ENCODE assay signal across 7 cellular contexts in genomic region chr14:92513204-92513965, GRCh38. TPM values are rescaled to one million over a fixed set of nuclear protein-coding genes. Genes with fewer than 3 reads are reported as not detected.
DNase-seq lines count a peak whose midpoint lies in the region; ATAC-seq, FAIRE-seq and TF ChIP-seq lines count a peak whose summit lies in the region.

Gene RIN3 (plus strand): TSS chr14:92513781. CDS start chr14:92513933, 152 bp downstream.

- peak within 1 kb of the TSS; percentile 93 for H3K9ac ChIP-seq in adipocyte (ENCODE audit: low read length)

- H3K4me3 ChIP-seq in adipocyte (ENCODE audit: low read length) (peak within 1 kb of the TSS; percentile 87), psoas muscle (peak within 1 kb of the TSS; percentile 74)

- no peak for FAIRE-seq in RCC 7860 (lab: Jason Lieb, UNC)

- no peak for TF ChIP-seq CTCF in psoas muscle (IDR thresholded peaks at IDR 0.05)

- WGBS in psoas muscle, 3 donors = 4 to 9% (median 4%) methylated on average over 60 to 79 of the region's 79 CpGs

- no peaks in the 10 kb centered on the region for H3K36me3 ChIP-seq in adipocyte (ENCODE audit: control insufficient read depth, insufficient read depth, low read length, severe bottlenecking)
- no peaks in the 10 kb centered on the region for H3K36me3 ChIP-seq in psoas muscle (ENCODE audit: insufficient read depth in 1 of 2, low read depth in 1 of 2)

- H3K27me3 ChIP-seq in adipocyte (replicated peaks; ENCODE audit: control insufficient read depth, insufficient read depth, low read length) (no peaks in the 10 kb centered on the region), psoas muscle (ENCODE audit: insufficient read depth in 3 of 3, low read length in 2 of 3) (peaks cover 0 to 16% (median 9%) of the 10 kb centered on the region in 3 donors)

- ATAC-seq in GM18861 (IDR thresholded peaks at IDR 0.05; ENCODE audit: unreplicated experiment) = peak; percentile 53
- ATAC-seq in HG02852 (IDR thresholded peaks at IDR 0.05; ENCODE audit: unreplicated experiment) = peak; percentile 62
- peak; percentile 80 for ATAC-seq in left ventricle myocardium superior
- peak in 3 of 4 donors; percentile 41 to 63 (median 50) for ATAC-seq in psoas muscle

- H3K4me1 ChIP-seq in adipocyte (ENCODE audit: control insufficient read depth, insufficient read depth, low read length) (peaks cover 18% of the 10 kb centered on the region), psoas muscle (no peaks in the 10 kb centered on the region)

- H3K27ac ChIP-seq in psoas muscle = peak within 1 kb of the TSS; percentile 68

- no peaks in the 10 kb centered on the region for H3K9me3 ChIP-seq in adipocyte (ENCODE audit: control insufficient read depth, low read length)
- H3K9me3 ChIP-seq in psoas muscle = no peaks in the 10 kb centered on the region

- intact Hi-C loops in left ventricle myocardium superior (cut with micrococcal nuclease) (no loop called here), psoas muscle (cut with DNase I) (no loop called here)

- peak; percentile 6 for DNase-seq in RCC 7860 (ENCODE audit: low spot score)
- DNase-seq in adipocyte (ENCODE audit: low read depth) = peak; percentile 74
- peak; percentile 77 for DNase-seq in left ventricle myocardium superior
- DNase-seq in psoas muscle = peak; percentile 61 to 72
- DNase-seq in NCI-H82 (lab: John Stamatoyannopoulos, UW) = no peak

RNA-seq across cellular contexts. Expression of gene RIN3, which starts in this region (rescaled TPM):
- total RNA-seq in left ventricle myocardium superior (14.7 TPM), psoas muscle (1 to 10 TPM; 3.8 to 8.7 (median 5.1) TPM)
- 1 to 10 TPM; 1.2 to 2.9 (median 1.5) TPM for polyA plus RNA-seq in psoas muscle
